8 cellular contexts compared by ENCODE assay signal in the genomic region with DNA sequence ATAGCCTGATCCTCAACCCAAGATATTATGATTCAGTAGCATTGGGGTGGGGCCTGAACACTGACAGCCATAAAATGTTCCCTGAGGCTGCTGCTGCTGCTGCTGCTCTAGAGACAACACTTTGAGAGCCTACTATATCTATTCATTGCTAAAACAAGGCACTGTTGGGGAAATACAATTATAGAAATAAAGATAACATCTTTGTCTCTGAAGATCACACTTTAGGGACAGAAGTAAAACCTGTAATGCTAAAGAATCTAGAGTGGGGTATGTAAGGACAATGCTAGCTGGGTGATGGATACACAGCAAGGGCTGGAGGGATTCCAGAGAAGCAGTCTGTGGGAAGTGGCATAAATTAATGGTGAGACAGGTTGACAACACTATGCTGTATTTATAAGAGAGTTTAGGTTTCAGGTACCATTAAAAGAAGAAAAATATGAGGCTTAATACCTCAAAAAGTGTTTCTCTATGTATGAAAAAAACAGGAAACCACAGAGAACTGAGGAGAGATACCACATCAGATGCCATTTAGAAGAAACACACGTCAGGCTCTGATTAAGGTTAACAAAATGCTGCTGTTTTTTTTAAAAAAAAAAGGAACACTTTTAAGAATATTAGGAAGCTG.
DNase-seq lines count a peak whose midpoint lies in the region; ATAC-seq lines count a peak whose summit lies in the region.

No MANE protein-coding gene starts in this region.

- no peaks in the 10 kb centered on the region for H3K36me3 ChIP-seq in HAP-1 (replicated peaks)

- peaks cover 42% of the 10 kb centered on the region for H3K36me3 Mint-ChIP-seq in T-helper 2 cell treated with Interferon-gamma antibody and Interleukin-4, amounts not matched to agents 5 μg/mL and 100 μg/mL, for 36 hours (ENCODE audit: low read depth)

- no peaks in the 10 kb centered on the region for H3K9me3 ChIP-seq in HAP-1

- peaks cover 12% of the 10 kb centered on the region for H3K9me3 Mint-ChIP-seq in T-helper 2 cell treated with Interferon-gamma antibody and Interleukin-4, amounts not matched to agents 5 μg/mL and 100 μg/mL, for 36 hours

- peak overlapping the region; percentile 99 for H3K27ac Mint-ChIP-seq in T-helper 2 cell treated with Interferon-gamma antibody and Interleukin-4, amounts not matched to agents 5 μg/mL and 100 μg/mL, for 36 hours

- no peaks in the 10 kb centered on the region for H3K27me3 ChIP-seq in HAP-1 (ENCODE audit: low read depth)

- H3K4me3 Mint-ChIP-seq in T-helper 2 cell treated with Interferon-gamma antibody and Interleukin-4, amounts not matched to agents 5 μg/mL and 100 μg/mL, for 36 hours = peak overlapping the region; percentile 77

- no peaks in the 10 kb centered on the region for H3K27me3 Mint-ChIP-seq in T-helper 2 cell treated with Interferon-gamma antibody and Interleukin-4, amounts not matched to agents 5 μg/mL and 100 μg/mL, for 36 hours (ENCODE audit: low read depth)

- ATAC-seq in GM18517 (IDR thresholded peaks at IDR 0.05; ENCODE audit: unreplicated experiment) = no peak

- no peak overlapping the region for H3K4me3 ChIP-seq in HAP-1

- peaks cover 69% of the 10 kb centered on the region for H3K4me1 Mint-ChIP-seq in T-helper 2 cell treated with Interferon-gamma antibody and Interleukin-4, amounts not matched to agents 5 μg/mL and 100 μg/mL, for 36 hours (ENCODE audit: low read depth)

- peaks cover 22% of the 10 kb centered on the region for H3K4me1 ChIP-seq in HAP-1

- DNase-seq in COLO829 (ENCODE audit: low spot score) = peak; percentile 18
- peak; percentile 29 to 39 for DNase-seq in HAP-1 (ENCODE audit: low spot score in 2 of 2)
- peak; percentile 45 for DNase-seq in T-helper 2 cell treated with Interferon-gamma antibody and Interleukin-4, amounts not matched to agents 5 μg/mL and 100 μg/mL, for 36 hours (ENCODE audit: low spot score)
- DNase-seq in foreskin melanocyte = peak; percentile 65
- no peak for DNase-seq in cerebellar nuclear complex (lab: John Stamatoyannopoulos, UW)
- DNase-seq in anterior cingulate cortex (lab: John Stamatoyannopoulos, UW) = no peak
- no peak for DNase-seq in medulla oblongata (ENCODE audit: extremely low spot score)

- in situ Hi-C loops in HAP-1 (cut with MboI; ENCODE audit: low sequenced_read_pairs) = no loop called here

Comparison
In these comparisons a context has a peak if more than half of its experiments do, and no peak if none do; other contexts are left out.
1. DNase-seq: peak in COLO829 (single experiment), HAP-1 (2 of 2), T-helper 2 cell treated with Interferon-gamma antibody and Interleukin-4, amounts not matched to agents 5 μg/mL and 100 μg/mL, for 36 hours (single experiment) and foreskin melanocyte (single experiment); none in cerebellar nuclear complex (0 of 2), anterior cingulate cortex (0 of 58) and medulla oblongata (single experiment).